11 cellular contexts compared by ENCODE assay signal in genomic region chr1:85296980-85297379, GRCh38. TPM values are rescaled to one million over a fixed set of nuclear protein-coding genes. Genes with fewer than 3 reads are reported as not detected.
DNase-seq lines count a peak whose midpoint lies in the region; ATAC-seq and TF ChIP-seq lines count a peak whose summit lies in the region.
"Had no signal": no experiment of that assay in that cellular context is flagged by ENCODE, and none has a peak within 500 bp of the region (broad histone marks: within the 10 kb centered on the region; RNA-seq: fewer than 3 reads in every experiment).

No MANE protein-coding gene starts in this region.

- no peaks in the 10 kb centered on the region for H3K9me3 Mint-ChIP-seq in activated naive CD4-positive, alpha-beta T cell treated with anti-CD3 and anti-CD28 coated beads, Interleukin-2, amount 50 U/mL, for 72 hours
- H3K9me3 Mint-ChIP-seq: mesothelial cell of epicardium had no signal

- peak overlapping the region; percentile 72 to 77 for H3K27ac ChIP-seq in left lung
- H3K27ac ChIP-seq in upper lobe of right lung = peak overlapping the region; percentile 38

- no peak for DNase-seq in activated naive CD4-positive, alpha-beta T cell treated with anti-CD3 and anti-CD28 coated beads, Interleukin-2, amount 50 U/mL, for 72 hours (ENCODE audit: low spot score in 2 of 2)
- DNase-seq in activated naive CD4-positive, alpha-beta T cell (lab: John Stamatoyannopoulos, UW) = no peak
- DNase-seq in astrocyte of the spinal cord (ENCODE audit: low read depth, low spot score) (peak; percentile 42), left lung (no peak), upper lobe of right lung (no peak), NCI-H2196 (lab: John Stamatoyannopoulos, UW; ENCODE audit: unreplicated experiment) (no peak)
- DNase-seq: T-helper 9 cell had no signal

- intact Hi-C loops in left lung (cut with DNase I) (no loop called here), upper lobe of right lung (cut with DNase I) (no loop called here)

- H3K4me1 ChIP-seq in left lung = peaks cover 6 to 19% of the 10 kb centered on the region in 2 donors
- peaks cover 27% of the 10 kb centered on the region for H3K4me1 ChIP-seq in upper lobe of right lung

- peak overlapping the region; percentile 4 to 63 for H3K27ac Mint-ChIP-seq in activated naive CD4-positive, alpha-beta T cell treated with anti-CD3 and anti-CD28 coated beads, Interleukin-2, amount 50 U/mL, for 72 hours

- no peak for ATAC-seq in activated naive CD4-positive, alpha-beta T cell treated with anti-CD3 and anti-CD28 coated beads, Interleukin-2, amount 50 U/mL, for 72 hours
- ATAC-seq in left lung = no peak
- ATAC-seq in upper lobe of right lung = no peak
- ATAC-seq in HG03520 (IDR thresholded peaks at IDR 0.05; ENCODE audit: unreplicated experiment) = no peak
- no peak for ATAC-seq in GM21447 (IDR thresholded peaks at IDR 0.05; ENCODE audit: unreplicated experiment)
- ATAC-seq: K562 had no signal

- no peaks in the 10 kb centered on the region for H3K9me3 ChIP-seq in left lung
- no peaks in the 10 kb centered on the region for H3K9me3 ChIP-seq in upper lobe of right lung

- H3K27me3 ChIP-seq in left lung (no peaks in the 10 kb centered on the region), upper lobe of right lung (no peaks in the 10 kb centered on the region)

- H3K36me3 Mint-ChIP-seq in activated naive CD4-positive, alpha-beta T cell treated with anti-CD3 and anti-CD28 coated beads, Interleukin-2, amount 50 U/mL, for 72 hours = no peaks in the 10 kb centered on the region
- H3K36me3 Mint-ChIP-seq: mesothelial cell of epicardium had no signal

- in situ Hi-C loops in astrocyte of the spinal cord (cut with HindIII; ENCODE audit: low sequenced_read_pairs) = no loop called here

- TF ChIP-seq CTCF in astrocyte of the spinal cord (IDR thresholded peaks at IDR 0.05; ENCODE audit: low read depth, low read length) (no peak), left lung (IDR thresholded peaks at IDR 0.05) (no peak), upper lobe of right lung (IDR thresholded peaks at IDR 0.05) (no peak)

- no peak overlapping the region for H3K4me3 ChIP-seq in astrocyte of the spinal cord (ENCODE audit: low read depth, low read length)
- no peak overlapping the region for H3K4me3 ChIP-seq in left lung
- no peak overlapping the region for H3K4me3 ChIP-seq in upper lobe of right lung
- H3K4me3 ChIP-seq: K562 had no signal

- H3K36me3 ChIP-seq in left lung (no peaks in the 10 kb centered on the region), upper lobe of right lung (no peaks in the 10 kb centered on the region)

RNA-seq across cellular contexts. Expression of gene BCL10, which starts 20.5 kb away (rescaled TPM):
- 10 to 100 TPM; 27.3 to 31.4 TPM for total RNA-seq in activated naive CD4-positive, alpha-beta T cell treated with anti-CD3 and anti-CD28 coated beads, Interleukin-2, amount 50 U/mL, for 72 hours
- total RNA-seq in left lung (10 to 100 TPM; 25.0 to 31.6 TPM), upper lobe of right lung (25.9 TPM)

RNA-seq across cellular contexts. Expression of gene C1orf52, which starts 37.5 kb away (rescaled TPM):
- total RNA-seq in activated naive CD4-positive, alpha-beta T cell treated with anti-CD3 and anti-CD28 coated beads, Interleukin-2, amount 50 U/mL, for 72 hours = 10 to 100 TPM; 21.0 to 35.4 TPM
- total RNA-seq in left lung (10 to 100 TPM; 18.0 to 22.1 TPM), upper lobe of right lung (22.5 TPM)
